23 cellular contexts compared by ENCODE assay signal in genomic region chr3:97256060-97256459, GRCh38.
DNase-seq lines count a peak whose midpoint lies in the region; ATAC-seq, FAIRE-seq and TF ChIP-seq lines count a peak whose summit lies in the region.
"Had no signal": no experiment of that assay in that cellular context is flagged by ENCODE, and none has a peak within 500 bp of the region (broad histone marks: within the 10 kb centered on the region; RNA-seq: fewer than 3 reads in every experiment).

No MANE protein-coding gene starts in this region.

- H3K27ac Mint-ChIP-seq in H9 (no peak overlapping the region), nephron progenitor cell (no peak overlapping the region), CD14-positive monocyte (no peak overlapping the region)
- H3K27ac Mint-ChIP-seq in activated CD8-positive, alpha-beta memory T cell treated with anti-CD3 and anti-CD28 coated beads, Interleukin-2, amount 10 ng/mL, durations not matched to agents 7 days and 5 days: no peak overlapping the region
- no peak overlapping the region for H3K27ac Mint-ChIP-seq in stimulated activated naive CD8-positive, alpha-beta T cell treated with anti-CD3 and anti-CD28 coated beads, Interleukin-15, amount 100 ng/mL, for 72 hours
- H3K27ac Mint-ChIP-seq: B cell; CD4-positive, alpha-beta T cell; IgD-negative memory B cell had no signal

- H3K27me3 ChIP-seq in H9 (ENCODE audit: insufficient read depth, low read length) (no peaks in the 10 kb centered on the region), H1 (replicated peaks in 1 of 4; ENCODE audit: control insufficient read depth in 3 of 4, extremely low read depth in 1 of 4, insufficient read depth in 3 of 4, low read length in 3 of 4) (no peaks in the 10 kb centered on the region)

- H2BK15ac ChIP-seq in H9 (ENCODE audit: low read depth, low read length) (no peak overlapping the region), H1 (ENCODE audit: low read length) (no peak overlapping the region)

- H3K56ac ChIP-seq in H9 (ENCODE audit: insufficient read length, low read depth, low read length) (no peak overlapping the region), H1 (replicated peaks; ENCODE audit: insufficient read length, low read depth, low read length) (no peak overlapping the region)

- TF ChIP-seq CTCF in AG10803 (conservative IDR thresholded peaks at IDR 0.05; ENCODE audit: low read length) (0 out of 2 replicates have a peak, but pooled peaks have one; percentile 16), H9 (conservative IDR thresholded peaks at IDR 0.05) (peak; percentile 44; the same call in 2 of the 3 replicates), H1 (IDR thresholded peaks at IDR 0.05; ENCODE audit: control extremely low read depth in 1 of 3, insufficient read depth in 1 of 3, low read depth in 1 of 3, low read length in 3 of 3) (no peak), nephron progenitor cell (IDR thresholded peaks at IDR 0.05) (peak; percentile 7), CD14-positive monocyte (IDR thresholded peaks at IDR 0.05) (no peak)

- no peaks in the 10 kb centered on the region for H3K79me1 ChIP-seq in H9 (ENCODE audit: insufficient read depth, low read depth, low read length, poor library complexity, severe bottlenecking)
- H3K79me1 ChIP-seq in H1 (ENCODE audit: low read depth, low read length): no peaks in the 10 kb centered on the region

- CTCF ChIA-PET in H1 (lab: Charles Lee; ENCODE audit: partially characterized antibody): no interaction called here
- CTCF ChIA-PET in activated CD8-positive, alpha-beta memory T cell treated with anti-CD3 and anti-CD28 coated beads, Interleukin-2, amount 10 ng/mL, durations not matched to agents 7 days and 5 days (lab: Charles Lee): no interaction called here

- intact Hi-C loops in CD14-positive monocyte (cut with micrococcal nuclease): no loop called here

- POLR2A ChIA-PET in H1 (lab: Charles Lee; ENCODE audit: partially characterized antibody): no interaction called here

- FAIRE-seq in H1 (lab: Jason Lieb, UNC): no peak
- FAIRE-seq: A204.1, GM12891, HTR-8/SVneo had no signal

- H3K9me3 ChIP-seq in H9 (ENCODE audit: control insufficient read depth, low read depth, low read length) (no peaks in the 10 kb centered on the region), H1 (ENCODE audit: insufficient read depth in 2 of 2, low read depth in 1 of 2, low read length in 1 of 2) (no peaks in the 10 kb centered on the region)

- H2AK5ac ChIP-seq in H9 (ENCODE audit: insufficient read length, low read length) (no peak overlapping the region), H1 (ENCODE audit: low read depth, low read length) (no peak overlapping the region)

- H4K8ac ChIP-seq in H9 (replicated peaks; ENCODE audit: insufficient read length, low read depth, low read length) (no peak overlapping the region), H1 (ENCODE audit: extremely low read depth, insufficient read depth, low read length) (no peak overlapping the region)

- H2BK5ac ChIP-seq in H9 (ENCODE audit: insufficient read length, low read length) (no peak overlapping the region), H1 (ENCODE audit: low read depth, low read length) (no peak overlapping the region)

- H3K14ac ChIP-seq in H9 (ENCODE audit: insufficient read depth, low read length) (no peak overlapping the region), H1 (ENCODE audit: insufficient read length) (no peak overlapping the region)

- H3K9me3 Mint-ChIP-seq in H9 (no peaks in the 10 kb centered on the region), nephron progenitor cell (no peaks in the 10 kb centered on the region), CD14-positive monocyte (peaks cover 0 to 5% (median 0%) of the 10 kb centered on the region in 7 donors)
- H3K9me3 Mint-ChIP-seq in activated CD8-positive, alpha-beta memory T cell treated with anti-CD3 and anti-CD28 coated beads, Interleukin-2, amount 10 ng/mL, durations not matched to agents 7 days and 5 days (ENCODE audit: low read depth): no peaks in the 10 kb centered on the region
- peaks cover 0 to 7% of the 10 kb centered on the region in 2 donors for H3K9me3 Mint-ChIP-seq in stimulated activated naive CD8-positive, alpha-beta T cell treated with anti-CD3 and anti-CD28 coated beads, Interleukin-15, amount 100 ng/mL, for 72 hours
- H3K9me3 Mint-ChIP-seq: CD4-positive, alpha-beta T cell; IgD-negative memory B cell had no signal

- H3K36me3 Mint-ChIP-seq in H9 (ENCODE audit: insufficient read depth in 1 of 3, low read depth in 3 of 3) (no peaks in the 10 kb centered on the region; a peak in 1 of 7 replicates), nephron progenitor cell (ENCODE audit: low read depth) (no peaks in the 10 kb centered on the region), CD14-positive monocyte (no peaks in the 10 kb centered on the region)
- H3K36me3 Mint-ChIP-seq in activated CD8-positive, alpha-beta memory T cell treated with anti-CD3 and anti-CD28 coated beads, Interleukin-2, amount 10 ng/mL, durations not matched to agents 7 days and 5 days: no peaks in the 10 kb centered on the region
- H3K36me3 Mint-ChIP-seq: IgD-negative memory B cell had no signal

- no peak overlapping the region for H2AFZ ChIP-seq in H9 (ENCODE audit: low read length)
- H2AFZ ChIP-seq in H1 (ENCODE audit: low read length): no peak overlapping the region

- H3K9ac ChIP-seq in H9 (ENCODE audit: extremely low read depth, insufficient read length, low read length): no peak overlapping the region
- H3K9ac ChIP-seq in H1 (replicated peaks in 1 of 4; ENCODE audit: extremely low read depth in 1 of 4, low read depth in 3 of 4, low read length in 3 of 4): no peak overlapping the region

- no peaks in the 10 kb centered on the region for H3K36me3 ChIP-seq in H1 (ENCODE audit: control insufficient read depth in 2 of 4, insufficient read depth in 4 of 4, low read length in 3 of 4)

- H3K4me1 Mint-ChIP-seq in H9 (peaks cover 10 to 14% of the 10 kb centered on the region in 2 experiments), nephron progenitor cell (peaks cover 9% of the 10 kb centered on the region), CD14-positive monocyte (no peaks in the 10 kb centered on the region)
- H3K4me1 Mint-ChIP-seq in activated CD8-positive, alpha-beta memory T cell treated with anti-CD3 and anti-CD28 coated beads, Interleukin-2, amount 10 ng/mL, durations not matched to agents 7 days and 5 days: no peaks in the 10 kb centered on the region
- no peaks in the 10 kb centered on the region for H3K4me1 Mint-ChIP-seq in stimulated activated naive CD8-positive, alpha-beta T cell treated with anti-CD3 and anti-CD28 coated beads, Interleukin-15, amount 100 ng/mL, for 72 hours
- H3K4me1 Mint-ChIP-seq: B cell, IgD-negative memory B cell had no signal

- H3K4ac ChIP-seq in H9 (ENCODE audit: low read depth, low read length) (no peak overlapping the region), H1 (replicated peaks; ENCODE audit: insufficient read length, low read depth, low read length) (no peak overlapping the region)

- H3K23me2 ChIP-seq in H9 (ENCODE audit: insufficient read length, low read depth, low read length, poor library complexity, severe bottlenecking) (no peaks in the 10 kb centered on the region), H1 (ENCODE audit: low read depth, low read length) (no peaks in the 10 kb centered on the region)

- DNase-seq in AG10803 (ENCODE audit: low read depth): no peak
- DNase-seq in H9: no peak
- DNase-seq in H1 (ENCODE audit: low read depth in 1 of 2, low spot score in 2 of 2): no peak
- DNase-seq in nephron progenitor cell: no peak
- no peak for DNase-seq in activated CD8-positive, alpha-beta memory T cell treated with anti-CD3 and anti-CD28 coated beads, Interleukin-2, amount 10 ng/mL, durations not matched to agents 7 days and 5 days
- DNase-seq in SW480 (ENCODE audit: low spot score): no peak
- DNase-seq in CD14-positive monocyte (ENCODE audit: low spot score): no peak
- DNase-seq in stimulated activated naive CD8-positive, alpha-beta T cell treated with anti-CD3 and anti-CD28 coated beads, Interleukin-15, amount 100 ng/mL, for 72 hours: no peak
- DNase-seq: CD4-positive, alpha-beta T cell; COR-L47; DMS 273 treated with DMSO at 0.1 percent for 48 hours; GOT3; NCI-H1694; NCI-H2081; NCI-H2171 treated with DMSO at 0.1 percent for 48 hours; NCI-H446 treated with DMSO at 0.1 percent for 48 hours; NCI-H526 treated with DMSO at 0.1 percent for 48 hours; Right ventricle myocardium superior had no signal

- TF ChIP-seq POLR2A in H1 (IDR thresholded peaks at IDR 0.05; ENCODE audit: control extremely low read depth in 1 of 2, low read depth in 2 of 2, low read length in 2 of 2): no peak

- H4K91ac ChIP-seq in H9 (ENCODE audit: insufficient read length, low read depth, low read length) (no peak overlapping the region), H1 (replicated peaks; ENCODE audit: insufficient read length, low read length) (no peak overlapping the region)

- 0 out of 4 replicates have a peak, but pooled peaks of 1 of the 2 experiments have one; percentile 2 for TF ChIP-seq RAD21 in H1 (IDR thresholded peaks at IDR 0.05 in 1 of 2, conservative IDR thresholded peaks at IDR 0.05 in 1 of 2; ENCODE audit: low read depth in 2 of 2, low read length in 2 of 2)

- no peaks in the 10 kb centered on the region for H4K20me1 ChIP-seq in H9 (ENCODE audit: control insufficient read depth, insufficient read depth, insufficient read length)
- H4K20me1 ChIP-seq in H1 (replicated peaks in 1 of 2; ENCODE audit: control insufficient read depth in 1 of 2, insufficient read depth in 2 of 2, low read length in 2 of 2): no peaks in the 10 kb centered on the region

- H3K23ac ChIP-seq in H9 (ENCODE audit: insufficient read length, low read depth, low read length): no peak overlapping the region
- H3K23ac ChIP-seq in H1 (ENCODE audit: insufficient read length): no peak overlapping the region

- no peak overlapping the region for H2BK120ac ChIP-seq in H9 (ENCODE audit: low read depth, low read length, poor library complexity, severe bottlenecking)
- H2BK120ac ChIP-seq in H1 (replicated peaks; ENCODE audit: low read depth, low read length): no peak overlapping the region

- H3T11ph ChIP-seq in H9 (ENCODE audit: low read length): no peak overlapping the region

- H4K5ac ChIP-seq in H9 (ENCODE audit: insufficient read length, low read depth, low read length) (no peak overlapping the region), H1 (ENCODE audit: insufficient read length, low read depth, low read length) (no peak overlapping the region)

- no peak overlapping the region for H2BK20ac ChIP-seq in H9 (ENCODE audit: low read depth, low read length, poor library complexity, severe bottlenecking)
- no peak overlapping the region for H2BK20ac ChIP-seq in H1 (ENCODE audit: low read length)

- H3K18ac ChIP-seq in H9 (ENCODE audit: insufficient read length, low read depth, low read length) (no peak overlapping the region), H1 (ENCODE audit: extremely low read depth, low read length) (no peak overlapping the region)

- H3K4me1 ChIP-seq in H9 (ENCODE audit: insufficient read depth, low read length) (peaks cover 3% of the 10 kb centered on the region; the same call in 1 of the 2 replicates), H1 (replicated peaks in 1 of 4; ENCODE audit: control insufficient read depth in 3 of 4, insufficient read depth in 4 of 4, low read length in 3 of 4) (peaks cover 0 to 3% (median 2%) of the 10 kb centered on the region in 4 experiments; a peak in 6 of 7 replicates)

- no peaks in the 10 kb centered on the region for H3K27me3 Mint-ChIP-seq in H9 (ENCODE audit: low read depth)
- no peaks in the 10 kb centered on the region for H3K27me3 Mint-ChIP-seq in nephron progenitor cell (ENCODE audit: low read depth, poor library complexity)
- no peaks in the 10 kb centered on the region for H3K27me3 Mint-ChIP-seq in activated CD8-positive, alpha-beta memory T cell treated with anti-CD3 and anti-CD28 coated beads, Interleukin-2, amount 10 ng/mL, durations not matched to agents 7 days and 5 days
- peaks cover 0 to 2% (median 1%) of the 10 kb centered on the region in 3 donors for H3K27me3 Mint-ChIP-seq in CD14-positive monocyte (ENCODE audit: low read depth in 3 of 3)
- H3K27me3 Mint-ChIP-seq in stimulated activated naive CD8-positive, alpha-beta T cell treated with anti-CD3 and anti-CD28 coated beads, Interleukin-15, amount 100 ng/mL, for 72 hours: no peaks in the 10 kb centered on the region
- H3K27me3 Mint-ChIP-seq: B cell; CD4-positive, alpha-beta T cell; IgD-negative memory B cell had no signal

- H3K4me3 Mint-ChIP-seq in H9 (no peak overlapping the region), nephron progenitor cell (no peak overlapping the region), CD14-positive monocyte (no peak overlapping the region)
- H3K4me3 Mint-ChIP-seq in activated CD8-positive, alpha-beta memory T cell treated with anti-CD3 and anti-CD28 coated beads, Interleukin-2, amount 10 ng/mL, durations not matched to agents 7 days and 5 days: no peak overlapping the region
- no peak overlapping the region for H3K4me3 Mint-ChIP-seq in stimulated activated naive CD8-positive, alpha-beta T cell treated with anti-CD3 and anti-CD28 coated beads, Interleukin-15, amount 100 ng/mL, for 72 hours
- H3K4me3 Mint-ChIP-seq: B cell; CD4-positive, alpha-beta T cell; IgD-negative memory B cell had no signal

- H3K4me3 ChIP-seq in AG10803 (ENCODE audit: low read length) (no peak overlapping the region), H1 (ENCODE audit: extremely low read depth in 1 of 4, insufficient read depth in 2 of 4, low read depth in 3 of 4, low read length in 4 of 4) (no peak overlapping the region)

- H3K4me2 ChIP-seq in H9 (ENCODE audit: insufficient read depth, insufficient read length, low read length): no peak overlapping the region
- no peak overlapping the region for H3K4me2 ChIP-seq in H1 (ENCODE audit: insufficient read depth in 1 of 2, low read depth in 2 of 2, low read length in 2 of 2)

- H3K27ac ChIP-seq in H9 (ENCODE audit: insufficient read length, low read depth, low read length) (no peak overlapping the region), H1 (ENCODE audit: low read depth, low read length) (no peak overlapping the region)

- WGBS in H9 (ENCODE audit: extremely low coverage, insufficient read length, low lambda C conversion rate): no CpG with 5 or more reads among the region's 2 CpGs
- 91% methylated on average over 2 of the region's 2 CpGs; no CpG with 5 or more reads in 1 of the 2 experiments for WGBS in H1 (ENCODE audit: extremely low coverage in 1 of 2, insufficient coverage in 1 of 2, insufficient read length in 1 of 2, insufficient replicate concordance in 2 of 2, low coverage in 1 of 2, low lambda C conversion rate in 2 of 2, missing lambda C conversion rate in 1 of 2), 2 experiments

- ATAC-seq in activated CD8-positive, alpha-beta memory T cell treated with anti-CD3 and anti-CD28 coated beads, Interleukin-2, amount 10 ng/mL, durations not matched to agents 7 days and 5 days: no peak
- no peak for ATAC-seq in stimulated activated naive CD8-positive, alpha-beta T cell treated with anti-CD3 and anti-CD28 coated beads, Interleukin-15, amount 100 ng/mL, for 72 hours

- no peaks in the 10 kb centered on the region for H3K79me2 ChIP-seq in H9 (ENCODE audit: insufficient read depth, low read length)
- no peaks in the 10 kb centered on the region for H3K79me2 ChIP-seq in H1 (ENCODE audit: control insufficient read depth in 1 of 2, insufficient read depth in 2 of 2, low read length in 2 of 2)

- no peak for TF ChIP-seq EP300 in H1 (IDR thresholded peaks at IDR 0.05; ENCODE audit: borderline replicate concordance in 1 of 2, low read depth in 2 of 2, low read length in 2 of 2)

- no peak overlapping the region for H2BK12ac ChIP-seq in H9 (ENCODE audit: insufficient read length, low read depth, low read length)
- no peak overlapping the region for H2BK12ac ChIP-seq in H1 (ENCODE audit: low read depth, low read length)

Comparison
In these comparisons a context has a peak if more than half of its experiments do, and no peak if none do; other contexts are left out.
1. CTCF ChIP-seq: peak in AG10803 (single experiment), H9 (single experiment) and nephron progenitor cell (single experiment); none in H1 (0 of 3) and CD14-positive monocyte (single experiment).